14 cellular contexts compared by ENCODE assay signal in genomic region chr11:128457874-128458273, GRCh38.
DNase-seq lines count a peak whose midpoint lies in the region.
"Had no signal": no experiment of that assay in that cellular context is flagged by ENCODE, and none has a peak within 500 bp of the region (broad histone marks: within the 10 kb centered on the region; RNA-seq: fewer than 3 reads in every experiment).

No MANE protein-coding gene starts in this region.

- CTCF ChIA-PET in CD8-positive, alpha-beta memory T cell (lab: Charles Lee), result interaction anchor here (0.8 to 2.1 kb wide), 6 partner anchors 7 to 174 kb away, joined by 3 to 6 read pairs (median 4); no protein-coding TSS in a partner anchor

- H3K27ac Mint-ChIP-seq in CD8-positive, alpha-beta memory T cell, result peak overlapping the region; percentile 25 to 78 (median 49)

- H3K9me3 ChIP-seq in CD8-positive, alpha-beta memory T cell (ENCODE audit: low read length), result no peaks in the 10 kb centered on the region
- no peaks in the 10 kb centered on the region for H3K9me3 ChIP-seq in SJSA1 (replicated peaks)

- peaks cover 57% of the 10 kb centered on the region for H3K4me1 ChIP-seq in CD8-positive, alpha-beta memory T cell (ENCODE audit: insufficient read depth, low read length)
- peaks cover 30% of the 10 kb centered on the region for H3K4me1 ChIP-seq in SJSA1 (replicated peaks)

- H3K9me3 Mint-ChIP-seq in CD8-positive, alpha-beta memory T cell, result no peaks in the 10 kb centered on the region

- peaks cover 40 to 86% (median 53%) of the 10 kb centered on the region in 3 donors for H3K36me3 Mint-ChIP-seq in CD8-positive, alpha-beta memory T cell

- H3K4me3 ChIP-seq in CD8-positive, alpha-beta memory T cell (ENCODE audit: low read length), result no peak overlapping the region
- no peak overlapping the region for H3K4me3 ChIP-seq in SJSA1
- H3K4me3 ChIP-seq in skin epidermis, result no peak overlapping the region
- H3K4me3 ChIP-seq: K562, PC-9 had no signal

- H3K27ac ChIP-seq in CD8-positive, alpha-beta memory T cell (ENCODE audit: low read depth, low read length), result no peak overlapping the region
- peak overlapping the region; percentile 83 for H3K27ac ChIP-seq in SJSA1
- H3K27ac ChIP-seq in skin epidermis, result peak overlapping the region in 11 of 21 experiments; percentile 2 to 70 (median 34)
- H3K27ac ChIP-seq: PC-9 had no signal

- no peak overlapping the region for H3K4me3 Mint-ChIP-seq in CD8-positive, alpha-beta memory T cell

- POLR2A ChIA-PET in CD8-positive, alpha-beta memory T cell (lab: Charles Lee), result interaction anchor here (1.2 to 1.4 kb wide), 2 partner anchors 34 to 156 kb away, joined by 3 read pairs; no protein-coding TSS in a partner anchor

- peaks cover 68% of the 10 kb centered on the region for H3K36me3 ChIP-seq in CD8-positive, alpha-beta memory T cell (ENCODE audit: insufficient read depth, low read length)
- H3K36me3 ChIP-seq in SJSA1, result peaks cover 54% of the 10 kb centered on the region

- no peaks in the 10 kb centered on the region for H3K27me3 ChIP-seq in CD8-positive, alpha-beta memory T cell (ENCODE audit: insufficient read depth, low read length, poor library complexity, severe bottlenecking)
- no peaks in the 10 kb centered on the region for H3K27me3 ChIP-seq in SJSA1 (replicated peaks)

- H3K4me1 Mint-ChIP-seq in CD8-positive, alpha-beta memory T cell, result peaks cover 66 to 96% (median 91%) of the 10 kb centered on the region in 3 donors

- H3K27me3 Mint-ChIP-seq in CD8-positive, alpha-beta memory T cell, result peaks cover 0 to 3% of the 10 kb centered on the region in 2 donors

- DNase-seq in CD8-positive, alpha-beta memory T cell, result no peak
- no peak for DNase-seq in SJSA1 (ENCODE audit: low read depth in 1 of 2, low spot score in 2 of 2)
- DNase-seq in fibroblast of gingiva (ENCODE audit: low read depth), result peak; percentile 59
- DNase-seq in dermis blood vessel endothelial cell, result no peak
- DNase-seq in NCI-H1417 treated with DMSO at 0.1 percent for 48 hours (lab: John Stamatoyannopoulos, UW), result no peak
- no peak for DNase-seq in GDM1 (lab: John Stamatoyannopoulos, UW)
- DNase-seq: cortex of kidney, DMS 273 treated with DMSO at 0.1 percent for 48 hours, NCI-H1436 treated with DMSO at 0.1 percent for 48 hours, NCI-H524, PC-9, T-helper 2 cell had no signal
